8 cellular contexts compared by ENCODE assay signal in the genomic region with DNA sequence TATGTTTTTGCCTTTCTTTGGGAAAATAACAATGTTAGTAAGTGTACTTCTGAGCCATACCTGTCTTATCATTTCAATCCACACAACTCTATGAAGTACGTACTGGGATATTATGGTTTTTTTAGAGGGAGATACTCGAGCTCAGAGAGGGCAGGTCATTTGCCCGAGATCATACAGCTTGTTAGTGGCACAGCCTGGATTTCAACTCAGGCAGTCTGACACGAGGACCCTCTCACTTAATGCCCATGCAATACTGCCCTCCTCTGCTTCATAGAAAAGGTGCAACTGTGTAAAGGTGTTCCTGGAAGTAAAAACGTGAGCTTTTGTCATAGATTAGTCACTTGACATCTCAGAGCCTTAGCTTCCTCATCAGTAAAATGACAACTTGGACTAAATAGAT.
DNase-seq lines count a peak whose midpoint lies in the region; ATAC-seq lines count a peak whose summit lies in the region.

No MANE protein-coding gene starts in this region.

- peak; percentile 14 for DNase-seq in stimulated activated CD4-positive, alpha-beta T cell treated with anti-CD3 and anti-CD28 coated beads, Interleukin-1b, Interleukin-23, amount 100 ng/mL, for 48 hours
- DNase-seq in stimulated activated CD4-positive, alpha-beta T cell treated with anti-CD3 and anti-CD28 coated beads, Interleukin-2, amount 100 ng/mL, for 24 hours: no peak
- peak; percentile 55 for DNase-seq in NCI-H1694 treated with DMSO at 0.1 percent for 48 hours (lab: John Stamatoyannopoulos, UW)
- peak; percentile 41 for DNase-seq in astrocyte of the hippocampus (ENCODE audit: low read depth, low spot score)
- DNase-seq in mesendoderm: peak; percentile 69
- DNase-seq in posterior vena cava (ENCODE audit: low spot score): no peak
- no peak for DNase-seq in activated naive CD4-positive, alpha-beta T cell treated with anti-CD3 and anti-CD28 coated beads, Interleukin-2, amount 50 U/mL, for 16 hours

- H3K56ac ChIP-seq in mesendoderm (ENCODE audit: low read length): no peak overlapping the region

- no peak overlapping the region for H3K18ac ChIP-seq in mesendoderm (ENCODE audit: low read length)

- H3K4ac ChIP-seq in mesendoderm (ENCODE audit: low read depth, low read length): no peak overlapping the region

- H2BK15ac ChIP-seq in mesendoderm (replicated peaks; ENCODE audit: low read depth): no peak overlapping the region

- no peaks in the 10 kb centered on the region for H3K4me1 ChIP-seq in mesendoderm (ENCODE audit: control insufficient read depth, low read depth, low read length)

- WGBS in mesendoderm (ENCODE audit: extremely low coverage, insufficient coverage, low lambda C conversion rate): no CpG with 5 or more reads among the region's 5 CpGs

- intact Hi-C loops in posterior vena cava (cut with DNase I): no loop called here

- no peak overlapping the region for H3K4me3 ChIP-seq in mesendoderm (ENCODE audit: low read length)

- peak; percentile 43 for ATAC-seq in HG02759 (IDR thresholded peaks at IDR 0.05; ENCODE audit: unreplicated experiment)

- H2AK5ac ChIP-seq in mesendoderm (ENCODE audit: low read length): no peak overlapping the region

- H4K5ac ChIP-seq in mesendoderm (ENCODE audit: low read length): no peak overlapping the region

- no peak overlapping the region for H2BK5ac ChIP-seq in mesendoderm (ENCODE audit: low read length)

- H3K36me3 ChIP-seq in mesendoderm (ENCODE audit: control insufficient read depth, insufficient read depth, low read length): no peaks in the 10 kb centered on the region

- H4K8ac ChIP-seq in mesendoderm (ENCODE audit: low read depth, low read length): no peak overlapping the region

- peaks cover 34% of the 10 kb centered on the region for H3K27me3 ChIP-seq in mesendoderm (ENCODE audit: insufficient read depth, low read length, poor library complexity)

- no peak overlapping the region for H2BK120ac ChIP-seq in mesendoderm (ENCODE audit: low read depth, low read length)

- no peaks in the 10 kb centered on the region for H3K79me2 ChIP-seq in mesendoderm (ENCODE audit: control insufficient read depth, insufficient read depth, low read length)

- H3K23ac ChIP-seq in mesendoderm (ENCODE audit: low read length): no peak overlapping the region

- H3K4me2 ChIP-seq in mesendoderm (ENCODE audit: low read length): no peak overlapping the region

- no peaks in the 10 kb centered on the region for H3K79me1 ChIP-seq in mesendoderm (ENCODE audit: low read length)

- H3K9ac ChIP-seq in mesendoderm (ENCODE audit: low read length): no peak overlapping the region

- no peak overlapping the region for H3K27ac ChIP-seq in mesendoderm (ENCODE audit: low read depth, low read length)

Comparison
In these comparisons a context has a peak if more than half of its experiments do, and no peak if none do; other contexts are left out.
1. DNase-seq: peak in stimulated activated CD4-positive, alpha-beta T cell treated with anti-CD3 and anti-CD28 coated beads, Interleukin-1b, Interleukin-23, amount 100 ng/mL, for 48 hours (single experiment), NCI-H1694 treated with DMSO at 0.1 percent for 48 hours (single experiment), astrocyte of the hippocampus (single experiment) and mesendoderm (single experiment); none in stimulated activated CD4-positive, alpha-beta T cell treated with anti-CD3 and anti-CD28 coated beads, Interleukin-2, amount 100 ng/mL, for 24 hours (0 of 2), posterior vena cava (single experiment) and activated naive CD4-positive, alpha-beta T cell treated with anti-CD3 and anti-CD28 coated beads, Interleukin-2, amount 50 U/mL, for 16 hours (single experiment).